14 cellular contexts compared by ENCODE assay signal in the genomic region with DNA sequence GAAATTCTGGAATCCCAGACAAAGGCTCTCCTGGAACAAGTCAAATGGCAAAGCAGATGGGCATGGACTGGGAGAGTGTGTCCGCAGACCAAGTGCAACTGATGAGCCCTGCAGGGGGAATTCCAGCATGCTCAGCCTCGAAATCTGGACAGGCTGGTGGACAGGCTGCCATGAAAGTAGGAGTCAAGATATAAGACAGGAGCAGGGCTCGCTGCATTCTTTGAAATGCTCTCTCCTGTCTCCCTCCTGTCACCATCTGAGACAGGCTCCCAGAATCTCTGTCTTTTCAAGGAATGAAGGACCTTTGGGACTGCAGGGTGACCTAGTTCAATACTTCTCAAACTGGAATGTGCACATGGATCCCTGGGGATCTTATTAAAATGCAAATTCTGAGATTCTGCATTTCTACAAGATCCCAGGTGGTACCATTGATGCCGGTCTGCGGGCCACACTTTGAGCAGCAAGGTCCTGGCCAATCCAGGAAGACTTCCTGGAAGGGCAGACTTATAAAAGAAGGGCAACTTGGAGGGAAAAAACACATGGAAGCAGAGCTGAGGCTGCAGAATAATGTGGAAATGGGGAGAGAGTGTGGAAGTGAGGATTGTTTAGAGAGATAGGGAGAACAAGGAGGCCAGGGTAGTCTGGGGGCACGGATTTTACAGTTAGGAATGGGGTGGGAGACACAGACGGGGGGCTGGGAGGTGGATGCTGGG. TPM values are rescaled to one million over a fixed set of nuclear protein-coding genes. Genes with fewer than 3 reads are reported as not detected.
"Had no signal": no experiment of that assay in that cellular context is flagged by ENCODE, and none has a peak within 500 bp of the region (broad histone marks: within the 10 kb centered on the region; RNA-seq: fewer than 3 reads in every experiment).

No MANE protein-coding gene starts in this region.

- H3K4me3 Mint-ChIP-seq: activated CD4-positive, alpha-beta memory T cell treated with anti-CD3 and anti-CD28 coated beads, Interleukin-2, amount 10 ng/mL, durations not matched to agents 7 days and 5 days; activated naive CD8-positive, alpha-beta T cell treated with anti-CD3 and anti-CD28 coated beads, Interleukin-2, amount 10 ng/mL, durations not matched to agents 7 days and 5 days; immature natural killer cell; natural killer cell; T-helper 2 cell treated with Interferon-gamma antibody and Interleukin-4, amounts not matched to agents 5 μg/mL and 100 μg/mL, for 36 hours had no signal

- H3K4me1 Mint-ChIP-seq: activated CD4-positive, alpha-beta memory T cell treated with anti-CD3 and anti-CD28 coated beads, Interleukin-2, amount 10 ng/mL, durations not matched to agents 7 days and 5 days; activated naive CD8-positive, alpha-beta T cell treated with anti-CD3 and anti-CD28 coated beads, Interleukin-2, amount 10 ng/mL, durations not matched to agents 7 days and 5 days; immature natural killer cell; natural killer cell had no signal

- H3K4me3 ChIP-seq: ascending aorta, gastrocnemius medialis, mucosa of descending colon, psoas muscle, right lobe of liver, spleen had no signal

- H3K4me1 ChIP-seq: ascending aorta, gastrocnemius medialis, psoas muscle, right lobe of liver, spleen had no signal

- H3K27ac Mint-ChIP-seq: activated CD4-positive, alpha-beta memory T cell treated with anti-CD3 and anti-CD28 coated beads, Interleukin-2, amount 10 ng/mL, durations not matched to agents 7 days and 5 days; activated naive CD8-positive, alpha-beta T cell treated with anti-CD3 and anti-CD28 coated beads, Interleukin-2, amount 10 ng/mL, durations not matched to agents 7 days and 5 days; immature natural killer cell; natural killer cell; T-helper 2 cell treated with Interferon-gamma antibody and Interleukin-4, amounts not matched to agents 5 μg/mL and 100 μg/mL, for 36 hours had no signal

- H3K9me3 ChIP-seq: ascending aorta, gastrocnemius medialis, mucosa of descending colon, psoas muscle, right lobe of liver, spleen had no signal

- H3K27me3 ChIP-seq: ascending aorta, gastrocnemius medialis, right lobe of liver had no signal

- H3K27ac ChIP-seq: ascending aorta, gastrocnemius medialis, psoas muscle, right lobe of liver, spleen had no signal

- H3K36me3 ChIP-seq: ascending aorta, gastrocnemius medialis, right lobe of liver, spleen had no signal

- H3K36me3 Mint-ChIP-seq: activated naive CD8-positive, alpha-beta T cell treated with anti-CD3 and anti-CD28 coated beads, Interleukin-2, amount 10 ng/mL, durations not matched to agents 7 days and 5 days; immature natural killer cell; natural killer cell had no signal

- DNase-seq: activated CD8-positive, alpha-beta memory T cell treated with anti-CD3 and anti-CD28 coated beads, Interleukin-2, amount 50 U/mL, for 4 hours; gastrocnemius medialis; immature natural killer cell; natural killer cell; psoas muscle; stimulated activated naive CD4-positive, alpha-beta T cell had no signal

- H3K9me3 Mint-ChIP-seq: activated CD4-positive, alpha-beta memory T cell treated with anti-CD3 and anti-CD28 coated beads, Interleukin-2, amount 10 ng/mL, durations not matched to agents 7 days and 5 days; activated naive CD8-positive, alpha-beta T cell treated with anti-CD3 and anti-CD28 coated beads, Interleukin-2, amount 10 ng/mL, durations not matched to agents 7 days and 5 days; immature natural killer cell; natural killer cell; T-helper 2 cell treated with Interferon-gamma antibody and Interleukin-4, amounts not matched to agents 5 μg/mL and 100 μg/mL, for 36 hours had no signal

RNA-seq across cellular contexts. Expression of a gene that starts 29.8 kb away (rescaled TPM):
- total RNA-seq: activated CD4-positive, alpha-beta memory T cell treated with anti-CD3 and anti-CD28 coated beads, Interleukin-2, amount 10 ng/mL, durations not matched to agents 7 days and 5 days; activated naive CD8-positive, alpha-beta T cell treated with anti-CD3 and anti-CD28 coated beads, Interleukin-2, amount 10 ng/mL, durations not matched to agents 7 days and 5 days; ascending aorta; lung microvascular endothelial cell; natural killer cell had no signal
- polyA plus RNA-seq: immature natural killer cell had no signal

RNA-seq across cellular contexts. Expression of a gene that starts 51.5 kb away (rescaled TPM):
- total RNA-seq: activated CD4-positive, alpha-beta memory T cell treated with anti-CD3 and anti-CD28 coated beads, Interleukin-2, amount 10 ng/mL, durations not matched to agents 7 days and 5 days; activated naive CD8-positive, alpha-beta T cell treated with anti-CD3 and anti-CD28 coated beads, Interleukin-2, amount 10 ng/mL, durations not matched to agents 7 days and 5 days; lung microvascular endothelial cell had no signal
- polyA plus RNA-seq: immature natural killer cell had no signal
